ENCODE assay signal across 10 cellular contexts in genomic region chr6:85465762-85466161, GRCh38. TPM values are rescaled to one million over a fixed set of nuclear protein-coding genes. Genes with fewer than 3 reads are reported as not detected.
A peak's percentile ranks its signal among the peaks of the same experiment; 100 is the strongest.
DNase-seq lines count a peak whose midpoint lies in the region; ATAC-seq and TF ChIP-seq lines count a peak whose summit lies in the region.
"Had no signal": no experiment of that assay in that cellular context is flagged by ENCODE, and none has a peak within 500 bp of the region (broad histone marks: within the 10 kb centered on the region; RNA-seq: fewer than 3 reads in every experiment).

No MANE protein-coding gene starts in this region.

- H3K36me3 Mint-ChIP-seq in natural killer cell treated with Interleukin-12 subunit alpha and Interleukin-12 subunit beta and Interleukin-15 and Interleukin-18, amount 100 ng/mL, for 72 hours = no peaks in the 10 kb centered on the region

- in situ Hi-C loops in gastrocnemius medialis (cut with MboI; ENCODE audit: low sequenced_read_pairs in 4 of 4) = no loop called here

- DNase-seq in RPMI7951 (ENCODE audit: low read depth) = peak; percentile 46
- no peak for DNase-seq in natural killer cell treated with Interleukin-12 subunit alpha and Interleukin-12 subunit beta and Interleukin-15 and Interleukin-18, amount 100 ng/mL, for 72 hours (ENCODE audit: low spot score)
- DNase-seq in gastrocnemius medialis = no peak
- no peak for DNase-seq in middle frontal gyrus (ENCODE audit: extremely low spot score, low spot score)
- DNase-seq in C1 segment of cervical spinal cord (lab: John Stamatoyannopoulos, UW) = no peak
- DNase-seq in kidney tubule cell (ENCODE audit: low spot score) = no peak
- DNase-seq: MG63 had no signal

- TF ChIP-seq POLR2A in gastrocnemius medialis (IDR thresholded peaks at IDR 0.05) = no peak

- H3K27me3 ChIP-seq in gastrocnemius medialis = no peaks in the 10 kb centered on the region
- H3K27me3 ChIP-seq: MG63 had no signal

- H3K4me3 ChIP-seq in gastrocnemius medialis = no peak overlapping the region
- H3K4me3 ChIP-seq: MG63 had no signal

- peak; percentile 46 for ATAC-seq in GM19035 (IDR thresholded peaks at IDR 0.05; ENCODE audit: unreplicated experiment)
- ATAC-seq in HG02763 (IDR thresholded peaks at IDR 0.05; ENCODE audit: unreplicated experiment) = peak; percentile 44
- ATAC-seq in natural killer cell treated with Interleukin-12 subunit alpha and Interleukin-12 subunit beta and Interleukin-15 and Interleukin-18, amount 100 ng/mL, for 72 hours = peak; percentile 25 to 51
- ATAC-seq in gastrocnemius medialis = no peak

- peaks cover 6 to 7% of the 10 kb centered on the region in 2 donors for H3K4me1 ChIP-seq in gastrocnemius medialis
- H3K4me1 ChIP-seq: parathyroid adenoma had no signal

- no peaks in the 10 kb centered on the region for H3K9me3 Mint-ChIP-seq in natural killer cell treated with Interleukin-12 subunit alpha and Interleukin-12 subunit beta and Interleukin-15 and Interleukin-18, amount 100 ng/mL, for 72 hours

- H3K4me1 Mint-ChIP-seq in natural killer cell treated with Interleukin-12 subunit alpha and Interleukin-12 subunit beta and Interleukin-15 and Interleukin-18, amount 100 ng/mL, for 72 hours (ENCODE audit: low read depth in 2 of 2) = peaks cover 38 to 52% of the 10 kb centered on the region in 2 donors

- H3K27me3 Mint-ChIP-seq in natural killer cell treated with Interleukin-12 subunit alpha and Interleukin-12 subunit beta and Interleukin-15 and Interleukin-18, amount 100 ng/mL, for 72 hours = peaks cover 45 to 55% of the 10 kb centered on the region in 2 donors

- intact Hi-C loops in gastrocnemius medialis (cut with DNase I; ENCODE audit: low total_unique reads) = no loop called here

- no peak for TF ChIP-seq CTCF in gastrocnemius medialis (IDR thresholded peaks at IDR 0.05 in 4 of 5, conservative IDR thresholded peaks at IDR 0.05 in 1 of 5)

- H3K27ac ChIP-seq in gastrocnemius medialis = no peak overlapping the region
- H3K27ac ChIP-seq: parathyroid adenoma had no signal

- peak overlapping the region; percentile 30 to 50 for H3K27ac Mint-ChIP-seq in natural killer cell treated with Interleukin-12 subunit alpha and Interleukin-12 subunit beta and Interleukin-15 and Interleukin-18, amount 100 ng/mL, for 72 hours

- no peaks in the 10 kb centered on the region for H3K9me3 ChIP-seq in gastrocnemius medialis
- H3K9me3 ChIP-seq: MG63 had no signal

- no peaks in the 10 kb centered on the region for H3K36me3 ChIP-seq in gastrocnemius medialis

- peak overlapping the region; percentile 18 for H3K4me3 Mint-ChIP-seq in natural killer cell treated with Interleukin-12 subunit alpha and Interleukin-12 subunit beta and Interleukin-15 and Interleukin-18, amount 100 ng/mL, for 72 hours

RNA-seq across cellular contexts. Expression of gene NT5E, which starts 15.9 kb away (rescaled TPM):
- total RNA-seq in RPMI7951 (2014; rRNA removed; shearing (Covaris generic)) = 395 and 427 TPM in 2 replicates
- total RNA-seq in natural killer cell treated with Interleukin-12 subunit alpha and Interleukin-12 subunit beta and Interleukin-15 and Interleukin-18, amount 100 ng/mL, for 72 hours = under 1 TPM in 1 of 2 donors, not detected in 1; 0.56 TPM
- 1 to 10 TPM in 3 of 4 donors, under 1 TPM in 1; 0.82 to 4.3 (median 2.8) TPM for total RNA-seq in gastrocnemius medialis

Comparison
In these comparisons a context has a peak if more than half of its experiments do, and no peak if none do; other contexts are left out.
1. ATAC-seq: peak in GM19035 (single experiment), HG02763 (single experiment) and natural killer cell treated with Interleukin-12 subunit alpha and Interleukin-12 subunit beta and Interleukin-15 and Interleukin-18, amount 100 ng/mL, for 72 hours (2 of 2); none in gastrocnemius medialis (0 of 2).
2. RNA of gene NT5E, which starts 15.9 kb away (total RNA-seq): 395 to 427 TPM in RPMI7951; 0.82 to 4.3 TPM in gastrocnemius medialis and 0.56 TPM in natural killer cell treated with Interleukin-12 subunit alpha and Interleukin-12 subunit beta and Interleukin-15 and Interleukin-18, amount 100 ng/mL, for 72 hours; every median in the first group is over 10 times any median in the second.